In the genomic region with DNA sequence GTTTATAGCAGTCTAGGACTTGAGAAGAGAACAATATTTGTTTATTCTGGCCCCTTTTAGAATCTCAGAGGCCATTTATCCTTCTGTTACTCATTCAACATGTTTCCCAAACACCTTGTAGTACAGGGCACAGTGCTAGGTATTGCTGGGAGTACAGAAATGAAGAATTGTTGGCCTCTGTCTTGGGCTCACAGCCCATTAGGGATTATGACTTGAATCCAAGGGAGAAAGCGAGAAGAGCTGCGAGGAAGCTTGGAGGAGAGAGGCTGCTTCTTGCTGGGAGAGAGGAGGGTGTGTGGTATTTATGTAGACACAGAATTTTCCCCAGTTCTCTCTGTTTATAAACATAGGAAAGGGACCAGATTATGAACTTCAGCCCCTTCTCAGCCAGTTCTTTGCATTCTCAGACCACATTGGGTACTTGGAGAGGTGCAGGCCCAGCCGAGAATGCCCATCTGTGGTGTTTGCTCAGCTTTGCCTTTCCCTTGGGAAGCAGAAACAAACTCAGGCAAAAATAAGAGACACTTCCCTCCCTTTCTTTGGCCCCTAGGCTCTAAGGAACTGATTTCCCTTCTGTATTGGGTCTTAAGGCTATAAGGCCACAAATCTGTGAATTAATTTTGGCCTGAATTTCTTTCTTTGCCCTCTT, we compare ENCODE assay signal across 9 cellular contexts. TPM values are rescaled to one million over a fixed set of nuclear protein-coding genes. Genes with fewer than 3 reads are reported as not detected.
DNase-seq lines count a peak whose midpoint lies in the region.
"Had no signal": no experiment of that assay in that cellular context is flagged by ENCODE, and none has a peak within 500 bp of the region (broad histone marks: within the 10 kb centered on the region; RNA-seq: fewer than 3 reads in every experiment).

No MANE protein-coding gene starts in this region.

- peaks cover 6% of the 10 kb centered on the region for H3K79me1 ChIP-seq in neuronal stem cell (ENCODE audit: low read depth, low read length)

- H3K9ac ChIP-seq in neuronal stem cell (ENCODE audit: low read depth, low read length, poor library complexity) = no peak overlapping the region

- no peak overlapping the region for H4K8ac ChIP-seq in neuronal stem cell (ENCODE audit: low read depth, low read length)

- H2AK5ac ChIP-seq in neuronal stem cell (ENCODE audit: low read depth, low read length) = no peak overlapping the region

- DNase-seq in astrocyte of the hippocampus (ENCODE audit: low read depth, low spot score) (peak; percentile 44), myocyte (ENCODE audit: low read depth) (peak; percentile 39), SIG-M5 treated with dmso at 0.1 percent for 504 hours (lab: John Stamatoyannopoulos, UW; ENCODE audit: unreplicated experiment) (no peak), neuronal stem cell (ENCODE audit: low spot score) (no peak)
- DNase-seq in NK-92 treated with Interleukin-12 subunit alpha and Interleukin-12 subunit beta, amount 100 ng/mL, for 24 hours (lab: John Stamatoyannopoulos, UW) = no peak
- DNase-seq: activated CD4-positive, alpha-beta T cell treated with anti-CD3 and anti-CD28 coated beads, Interleukin-2, amount 50 U/mL, for 48 hours; activated naive CD4-positive, alpha-beta T cell treated with anti-CD3 and anti-CD28 coated beads, Interleukin-2, amount 50 U/mL, for 16 hours had no signal

- no peak overlapping the region for H3K4ac ChIP-seq in neuronal stem cell (ENCODE audit: low read length)

- H3K27me3 ChIP-seq in thymus (ENCODE audit: control insufficient read depth, insufficient read depth) (no peaks in the 10 kb centered on the region), neuronal stem cell (ENCODE audit: control insufficient read depth in 3 of 3, insufficient read depth in 3 of 3, low read depth in 1 of 3, low read length in 3 of 3) (no peaks in the 10 kb centered on the region)

- H3K4me2 ChIP-seq in neuronal stem cell (ENCODE audit: insufficient read depth, low read length, poor library complexity, severe bottlenecking) = no peak overlapping the region

- no peak overlapping the region for H4K91ac ChIP-seq in neuronal stem cell (ENCODE audit: low read depth, low read length, poor library complexity)

- no peak overlapping the region for H2AFZ ChIP-seq in neuronal stem cell (ENCODE audit: low read length)

- peaks cover 24% of the 10 kb centered on the region for H3K36me3 ChIP-seq in KOPT-K1 (ENCODE audit: insufficient read depth, low read length)
- peaks cover 14% of the 10 kb centered on the region for H3K36me3 ChIP-seq in thymus (ENCODE audit: control insufficient read depth, insufficient read depth)
- no peaks in the 10 kb centered on the region for H3K36me3 ChIP-seq in neuronal stem cell (replicated peaks in 1 of 2; ENCODE audit: control insufficient read depth in 2 of 2, insufficient read depth in 2 of 2, low read length in 2 of 2)

- no peak overlapping the region for H2BK12ac ChIP-seq in neuronal stem cell (ENCODE audit: low read length)

- H3K23ac ChIP-seq in neuronal stem cell (ENCODE audit: low read depth, low read length, poor library complexity) = no peak overlapping the region

- H3K4me3 ChIP-seq in thymus (ENCODE audit: low read length) (no peak overlapping the region), neuronal stem cell (ENCODE audit: low read length in 2 of 2) (no peak overlapping the region)

- peak overlapping the region; percentile 80 for H3K27ac ChIP-seq in KOPT-K1 (ENCODE audit: low read depth, low read length, poor library complexity, severe bottlenecking)
- peak overlapping the region; percentile 66 for H3K27ac ChIP-seq in thymus (ENCODE audit: low read depth)
- H3K27ac ChIP-seq in neuronal stem cell (replicated peaks; ENCODE audit: low read length) = no peak overlapping the region

- H3K9me3 ChIP-seq in KOPT-K1 (ENCODE audit: insufficient read depth, low read length, poor library complexity, severe bottlenecking) (no peaks in the 10 kb centered on the region), thymus (ENCODE audit: control insufficient read depth) (no peaks in the 10 kb centered on the region), neuronal stem cell (replicated peaks in 1 of 2; ENCODE audit: control insufficient read depth in 2 of 2, insufficient read depth in 1 of 2, low read depth in 1 of 2, low read length in 2 of 2) (no peaks in the 10 kb centered on the region)

- H2BK15ac ChIP-seq in neuronal stem cell (ENCODE audit: low read length) = no peak overlapping the region

- no peak overlapping the region for H3K18ac ChIP-seq in neuronal stem cell (ENCODE audit: low read length)

- WGBS in thymus = 90% methylated on average over 3 of the region's 3 CpGs
- no CpG with 5 or more reads among the region's 3 CpGs for WGBS in neuronal stem cell (ENCODE audit: extremely low coverage in 2 of 2, insufficient read length in 2 of 2, insufficient replicate concordance in 1 of 2), 2 donors

- H3K14ac ChIP-seq in neuronal stem cell (ENCODE audit: low read length) = no peak overlapping the region

- H3K4me1 ChIP-seq in thymus (ENCODE audit: control insufficient read depth, insufficient read depth, low read length) (peaks cover 55% of the 10 kb centered on the region), neuronal stem cell (ENCODE audit: control insufficient read depth in 2 of 2, insufficient read depth in 1 of 2, low read depth in 1 of 2, low read length in 2 of 2) (peaks cover 16 to 30% of the 10 kb centered on the region in 2 donors)

- no peak overlapping the region for H2BK120ac ChIP-seq in neuronal stem cell (ENCODE audit: low read depth, low read length)

- no peak overlapping the region for H2BK5ac ChIP-seq in neuronal stem cell (ENCODE audit: low read length)

RNA-seq across cellular contexts. Expression of a gene that starts 17.9 kb away (rescaled TPM):
- total RNA-seq in myocyte = 78.0 and 88.5 TPM in 2 replicates
- 166 TPM for polyA plus RNA-seq in myocyte (2012)
- 130 TPM for polyA plus RNA-seq in thymus
- polyA plus RNA-seq in neuronal stem cell (2013, experiment 1 of 2) = 68.2 TPM
- polyA plus RNA-seq in neuronal stem cell (2013, experiment 2 of 2) = 67.4 TPM

Comparison
In these comparisons a context has a peak if more than half of its experiments do, and no peak if none do; other contexts are left out.
1. DNase-seq: peak in astrocyte of the hippocampus (single experiment) and myocyte (single experiment); none in SIG-M5 treated with dmso at 0.1 percent for 504 hours (single experiment), NK-92 treated with Interleukin-12 subunit alpha and Interleukin-12 subunit beta, amount 100 ng/mL, for 24 hours (single experiment) and neuronal stem cell (single experiment).